1 cellular context compared by ENCODE assay signal in the genomic region with DNA sequence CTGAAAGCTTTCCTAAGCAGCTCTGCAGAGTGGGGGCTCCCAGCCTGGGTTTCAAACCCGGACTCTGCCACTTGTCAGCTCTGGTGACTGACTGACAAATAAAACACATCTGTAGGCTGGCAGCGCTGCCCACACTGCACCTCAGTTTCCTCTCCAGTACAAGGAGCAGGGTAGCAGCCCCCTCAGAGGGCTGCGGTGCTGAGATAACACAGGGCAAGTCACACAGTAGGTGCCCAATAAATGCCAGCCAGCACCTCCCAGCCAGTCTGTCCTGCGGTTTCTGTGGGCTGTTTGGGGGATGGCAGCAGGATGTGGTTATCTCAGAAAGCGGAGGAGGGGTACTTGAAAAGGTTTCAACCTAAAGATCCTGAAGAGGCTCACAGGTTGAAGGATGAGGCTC.
TF ChIP-seq lines count a peak whose summit lies in the region.

No MANE protein-coding gene starts in this region.

TF ChIP-seq in GM12878, 131 proteins besides CTCF, POLR2A, EP300 and RAD21 (continued from another document):
- TF ChIP-seq RELA (IDR thresholded peaks at IDR 0.05; ENCODE audit: borderline replicate concordance, partially characterized antibody): no peak
- no peak for TF ChIP-seq ASH2L (IDR thresholded peaks at IDR 0.05; ENCODE audit: borderline replicate concordance, low read depth)
- TF ChIP-seq, protein P1, sequence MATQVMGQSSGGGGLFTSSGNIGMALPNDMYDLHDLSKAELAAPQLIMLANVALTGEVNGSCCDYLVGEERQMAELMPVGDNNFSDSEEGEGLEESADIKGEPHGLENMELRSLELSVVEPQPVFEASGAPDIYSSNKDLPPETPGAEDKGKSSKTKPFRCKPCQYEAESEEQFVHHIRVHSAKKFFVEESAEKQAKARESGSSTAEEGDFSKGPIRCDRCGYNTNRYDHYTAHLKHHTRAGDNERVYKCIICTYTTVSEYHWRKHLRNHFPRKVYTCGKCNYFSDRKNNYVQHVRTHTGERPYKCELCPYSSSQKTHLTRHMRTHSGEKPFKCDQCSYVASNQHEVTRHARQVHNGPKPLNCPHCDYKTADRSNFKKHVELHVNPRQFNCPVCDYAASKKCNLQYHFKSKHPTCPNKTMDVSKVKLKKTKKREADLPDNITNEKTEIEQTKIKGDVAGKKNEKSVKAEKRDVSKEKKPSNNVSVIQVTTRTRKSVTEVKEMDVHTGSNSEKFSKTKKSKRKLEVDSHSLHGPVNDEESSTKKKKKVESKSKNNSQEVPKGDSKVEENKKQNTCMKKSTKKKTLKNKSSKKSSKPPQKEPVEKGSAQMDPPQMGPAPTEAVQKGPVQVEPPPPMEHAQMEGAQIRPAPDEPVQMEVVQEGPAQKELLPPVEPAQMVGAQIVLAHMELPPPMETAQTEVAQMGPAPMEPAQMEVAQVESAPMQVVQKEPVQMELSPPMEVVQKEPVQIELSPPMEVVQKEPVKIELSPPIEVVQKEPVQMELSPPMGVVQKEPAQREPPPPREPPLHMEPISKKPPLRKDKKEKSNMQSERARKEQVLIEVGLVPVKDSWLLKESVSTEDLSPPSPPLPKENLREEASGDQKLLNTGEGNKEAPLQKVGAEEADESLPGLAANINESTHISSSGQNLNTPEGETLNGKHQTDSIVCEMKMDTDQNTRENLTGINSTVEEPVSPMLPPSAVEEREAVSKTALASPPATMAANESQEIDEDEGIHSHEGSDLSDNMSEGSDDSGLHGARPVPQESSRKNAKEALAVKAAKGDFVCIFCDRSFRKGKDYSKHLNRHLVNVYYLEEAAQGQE (IDR thresholded peaks at IDR 0.05; ENCODE audit: low read depth, low read length): no peak
- no peak for TF ChIP-seq TBL1XR1 (IDR thresholded peaks at IDR 0.05; ENCODE audit: low read depth, low read length)
- TF ChIP-seq NRF1 (conservative IDR thresholded peaks at IDR 0.05; ENCODE audit: low read depth, low read length): no peak
- no peak for TF ChIP-seq SMAD5 (IDR thresholded peaks at IDR 0.05; ENCODE audit: low read depth)
